In genomic region chr15:78203346-78204225, GRCh38 we compare ENCODE assay signal across 20 cellular contexts. TPM values are rescaled to one million over a fixed set of nuclear protein-coding genes. Genes with fewer than 3 reads are reported as not detected.
A peak's percentile ranks its signal among the peaks of the same experiment; 100 is the strongest.
DNase-seq lines count a peak whose midpoint lies in the region; ATAC-seq lines count a peak whose summit lies in the region.
"Had no signal": no experiment of that assay in that cellular context is flagged by ENCODE, and none has a peak within 500 bp of the region (broad histone marks: within the 10 kb centered on the region; RNA-seq: fewer than 3 reads in every experiment).

No MANE protein-coding gene starts in this region.

- H3K27ac ChIP-seq in SJCRH30, result peak overlapping the region; percentile 96
- H3K27ac ChIP-seq: BLaER1, cardiac muscle cell had no signal

- H3K4me1 ChIP-seq in SJCRH30, result peaks cover 43% of the 10 kb centered on the region

- no peak overlapping the region for H3K4me3 Mint-ChIP-seq in stimulated activated effector memory CD8-positive, alpha-beta T cell treated with anti-CD3 and anti-CD28 coated beads, Interleukin-12 subunit alpha, Interleukin-12 subunit beta, amount 100 ng/mL, for 72 hours

- H3K4me3 ChIP-seq in SJCRH30, result no peak overlapping the region
- H3K4me3 ChIP-seq: BLaER1, cardiac muscle cell, GM12878 had no signal

- no peaks in the 10 kb centered on the region for H3K27me3 ChIP-seq in SJCRH30
- H3K27me3 ChIP-seq: BLaER1, cardiac muscle cell had no signal

- no peak for ATAC-seq in stimulated activated effector memory CD8-positive, alpha-beta T cell treated with anti-CD3 and anti-CD28 coated beads, Interleukin-12 subunit alpha, Interleukin-12 subunit beta, amount 100 ng/mL, for 72 hours
- ATAC-seq in GM19397 (IDR thresholded peaks at IDR 0.05; ENCODE audit: unreplicated experiment), result no peak
- ATAC-seq: GM12878 had no signal

- DNase-seq in SJCRH30, result peak; percentile 57 to 76
- DNase-seq in cerebellum (ENCODE audit: low spot score), result peak; percentile 21
- peak; percentile 39 for DNase-seq in inferior parietal cortex (ENCODE audit: extremely low spot score)
- no peak for DNase-seq in stimulated activated effector memory CD8-positive, alpha-beta T cell treated with anti-CD3 and anti-CD28 coated beads, Interleukin-12 subunit alpha, Interleukin-12 subunit beta, amount 100 ng/mL, for 72 hours (ENCODE audit: low spot score in 2 of 2)
- no peak for DNase-seq in DMS153 (lab: John Stamatoyannopoulos, UW)
- DNase-seq in DMS53 (lab: John Stamatoyannopoulos, UW), result no peak
- DNase-seq in stimulated activated CD4-positive, alpha-beta T cell treated with anti-CD3 and anti-CD28 coated beads, Interleukin-1b, Interleukin-23, amount 100 ng/mL, for 48 hours, result no peak
- DNase-seq: activated CD4-positive, alpha-beta T cell treated with anti-CD3 and anti-CD28 coated beads, Interleukin-2, amount 50 U/mL, for 1 hour; activated gamma-delta T cell; NCI-H1092 treated with DMSO at 0.1 percent for 48 hours; NCI-H446 treated with DMSO at 0.1 percent for 48 hours; stimulated activated CD4-positive, alpha-beta T cell treated with anti-CD3 and anti-CD28 coated beads, Interleukin-2, amount 100 ng/mL, for 24 hours; T-helper 1 cell had no signal

- H3K27ac Mint-ChIP-seq in stimulated activated effector memory CD8-positive, alpha-beta T cell treated with anti-CD3 and anti-CD28 coated beads, Interleukin-12 subunit alpha, Interleukin-12 subunit beta, amount 100 ng/mL, for 72 hours, result peak overlapping the region; percentile 2

- no peaks in the 10 kb centered on the region for H3K9me3 Mint-ChIP-seq in stimulated activated effector memory CD8-positive, alpha-beta T cell treated with anti-CD3 and anti-CD28 coated beads, Interleukin-12 subunit alpha, Interleukin-12 subunit beta, amount 100 ng/mL, for 72 hours

- no peaks in the 10 kb centered on the region for H3K4me1 Mint-ChIP-seq in stimulated activated effector memory CD8-positive, alpha-beta T cell treated with anti-CD3 and anti-CD28 coated beads, Interleukin-12 subunit alpha, Interleukin-12 subunit beta, amount 100 ng/mL, for 72 hours

- H3K36me3 ChIP-seq in SJCRH30, result no peaks in the 10 kb centered on the region
- H3K36me3 ChIP-seq: BLaER1, cardiac muscle cell had no signal

- H3K9me3 ChIP-seq in SJCRH30 (replicated peaks), result no peaks in the 10 kb centered on the region
- H3K9me3 ChIP-seq: BLaER1 had no signal

- no peaks in the 10 kb centered on the region for H3K36me3 Mint-ChIP-seq in stimulated activated effector memory CD8-positive, alpha-beta T cell treated with anti-CD3 and anti-CD28 coated beads, Interleukin-12 subunit alpha, Interleukin-12 subunit beta, amount 100 ng/mL, for 72 hours

RNA-seq across cellular contexts. Expression of gene ACSBG1, which starts 30.8 kb away (rescaled TPM):
- total RNA-seq in SJCRH30 (2014; rRNA removed; shearing (Covaris generic)), result 0.08 and 0.63 TPM in 2 replicates
- total RNA-seq in cerebellum, result 3.1 TPM
- total RNA-seq: Daoy, lung microvascular endothelial cell, omental fat pad had no signal

RNA-seq across cellular contexts. Expression of gene IDH3A, which starts 54.4 kb away (rescaled TPM):
- 66.1 and 68.4 TPM in 2 replicates for total RNA-seq in SJCRH30 (2014; rRNA removed; shearing (Covaris generic))
- 40.6 TPM for total RNA-seq in cerebellum

Comparison
In these comparisons a context has a peak if more than half of its experiments do, and no peak if none do; other contexts are left out.
1. DNase-seq: peak in SJCRH30 (2 of 2), cerebellum (single experiment) and inferior parietal cortex (single experiment); none in stimulated activated effector memory CD8-positive, alpha-beta T cell treated with anti-CD3 and anti-CD28 coated beads, Interleukin-12 subunit alpha, Interleukin-12 subunit beta, amount 100 ng/mL, for 72 hours (0 of 2), DMS153 (single experiment), DMS53 (single experiment) and stimulated activated CD4-positive, alpha-beta T cell treated with anti-CD3 and anti-CD28 coated beads, Interleukin-1b, Interleukin-23, amount 100 ng/mL, for 48 hours (single experiment).